15 cellular contexts compared by ENCODE assay signal in the genomic region with DNA sequence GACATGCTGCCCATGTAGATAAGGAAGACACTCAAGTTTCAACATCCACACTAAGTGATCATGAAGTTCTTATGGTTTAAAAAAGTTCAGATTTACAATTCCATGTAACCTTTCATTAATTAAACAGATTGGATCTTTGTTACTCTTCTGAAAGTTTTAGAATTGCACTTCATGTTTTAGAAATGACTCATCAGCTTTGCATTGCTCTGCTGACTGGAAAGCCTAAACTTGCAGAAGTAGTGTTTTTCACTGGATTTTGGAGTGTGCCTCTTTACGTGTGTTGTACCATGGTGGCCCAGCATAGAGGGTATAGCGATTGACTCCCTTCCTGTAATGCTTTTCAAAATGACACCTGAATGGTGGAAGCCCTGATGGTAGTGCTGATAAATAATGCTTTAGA.
A peak's percentile ranks its signal among the peaks of the same experiment; 100 is the strongest.
DNase-seq lines count a peak whose midpoint lies in the region; ATAC-seq, FAIRE-seq and TF ChIP-seq lines count a peak whose summit lies in the region.
"Had no signal": no experiment of that assay in that cellular context is flagged by ENCODE, and none has a peak within 500 bp of the region (broad histone marks: within the 10 kb centered on the region; RNA-seq: fewer than 3 reads in every experiment).

No MANE protein-coding gene starts in this region.

- no peak for TF ChIP-seq EP300 in A549 (IDR thresholded peaks at IDR 0.05)

- H3K4me3 ChIP-seq in A549 (no peak overlapping the region), coronary artery (no peak overlapping the region), osteoblast (ENCODE audit: insufficient read depth, low read length) (no peak overlapping the region)

- H3K4me2 ChIP-seq in A549 (no peak overlapping the region), osteoblast (ENCODE audit: insufficient read depth, low read length) (no peak overlapping the region)

- TF ChIP-seq CTCF in A549 (IDR thresholded peaks at IDR 0.05) (no peak), coronary artery (IDR thresholded peaks at IDR 0.05) (no peak), D721Med (IDR thresholded peaks at IDR 0.05; ENCODE audit: insufficient read depth, missing control alignments) (no peak), osteoblast (IDR thresholded peaks at IDR 0.05; ENCODE audit: extremely low read depth, low read depth, low read length) (no peak)

- H3K27me3 ChIP-seq in osteoblast (ENCODE audit: insufficient read depth, low read length) = no peaks in the 10 kb centered on the region

- 94% methylated on average over 2 of the region's 2 CpGs for WGBS in A549 (ENCODE audit: missing lambda C conversion rate)

- peaks cover 5% of the 10 kb centered on the region; the same call in 2 of the 3 replicates for H3K4me1 ChIP-seq in A549
- peaks cover 11% of the 10 kb centered on the region for H3K4me1 ChIP-seq in osteoblast (ENCODE audit: insufficient read depth, low read length)

- CTCF ChIA-PET in A549 (lab: Yijun Ruan, JAX) = interaction anchor here (0.6 to 2.0 kb wide), 4 partner anchors 9 to 445 kb away, joined by 3 to 12 read pairs (median 4); no protein-coding TSS in a partner anchor

- TF ChIP-seq RAD21 in A549 (conservative IDR thresholded peaks at IDR 0.05 in 1 of 2, IDR thresholded peaks at IDR 0.05 in 1 of 2) = no peak

- H3K9me3 ChIP-seq in A549 (no peaks in the 10 kb centered on the region), osteoblast (ENCODE audit: low read depth, low read length) (no peaks in the 10 kb centered on the region)

- TF ChIP-seq POLR2A in A549 (IDR thresholded peaks at IDR 0.05; ENCODE audit: low read length) = no peak

- FAIRE-seq in A549 (lab: Jason Lieb, UNC) (no peak), GM19239 (lab: Jason Lieb, UNC) (peak; percentile 79), D721Med (lab: Jason Lieb, UNC) (no peak)
- FAIRE-seq: frontal cortex, urothelium cell line had no signal

- no peaks in the 10 kb centered on the region for H3K79me2 ChIP-seq in osteoblast (ENCODE audit: insufficient read depth, low read length)

- no peaks in the 10 kb centered on the region for H3K36me3 ChIP-seq in osteoblast (ENCODE audit: insufficient read depth, low read length)

- ATAC-seq in A549 (no peak), GM21423 (IDR thresholded peaks at IDR 0.05; ENCODE audit: unreplicated experiment) (no peak)

- no peak overlapping the region for H2AFZ ChIP-seq in osteoblast (ENCODE audit: low read length)

- DNase-seq in A549 (ENCODE audit: low read depth in 1 of 2, low spot score in 1 of 2) = no peak
- DNase-seq in GM19239 (ENCODE audit: insufficient read length, low spot score) = no peak
- peak; percentile 50 for DNase-seq in M059J (ENCODE audit: low read depth)
- DNase-seq in coronary artery (ENCODE audit: low spot score) = no peak
- DNase-seq in D721Med (ENCODE audit: insufficient read length, low spot score) = no peak
- no peak for DNase-seq in osteoblast (ENCODE audit: insufficient read length, low spot score, missing footprints)
- DNase-seq in NCI-H1417 (lab: John Stamatoyannopoulos, UW) = no peak
- DNase-seq: activated gamma-delta T cell treated with Interleukin-2 at 50 U/mL for 16 hours, cortex of kidney, DMS153, immature natural killer cell, NCI-H2107 had no signal

- POLR2A ChIA-PET in A549 (lab: Yijun Ruan, JAX) = no interaction called here

- no peak overlapping the region for H3K27ac ChIP-seq in A549
- H3K27ac ChIP-seq in coronary artery = peak overlapping the region; percentile 28 to 77
- H3K27ac ChIP-seq in osteoblast (ENCODE audit: low read depth, low read length) = no peak overlapping the region

- peaks cover 7% of the 10 kb centered on the region for H4K20me1 ChIP-seq in osteoblast (ENCODE audit: insufficient read depth, low read length)

TF ChIP-seq in A549, 52 proteins besides CTCF, POLR2A, EP300 and RAD21:
- TF ChIP-seq SMC3 (IDR thresholded peaks at IDR 0.05) = no peak
- no peak for TF ChIP-seq FOSL2 (IDR thresholded peaks at IDR 0.05)
- peak; percentile 26; the same call in 1 of the 2 replicates for TF ChIP-seq FOSL2 (CRISPR knock-in tag; IDR thresholded peaks at IDR 0.05)
- no peak for TF ChIP-seq KDM5A (IDR thresholded peaks at IDR 0.05)
- no peak for TF ChIP-seq CEBPB (IDR thresholded peaks at IDR 0.05)
- no peak for TF ChIP-seq SREBF2 (IDR thresholded peaks at IDR 0.05)
- no peak for TF ChIP-seq NR3C1 (IDR thresholded peaks at IDR 0.05)

Comparison
In these comparisons a context has a peak if more than half of its experiments do, and no peak if none do; other contexts are left out.
1. H3K27ac ChIP-seq: peak in coronary artery (2 of 2); none in A549 (0 of 2) and osteoblast (single experiment).